In the genomic region with DNA sequence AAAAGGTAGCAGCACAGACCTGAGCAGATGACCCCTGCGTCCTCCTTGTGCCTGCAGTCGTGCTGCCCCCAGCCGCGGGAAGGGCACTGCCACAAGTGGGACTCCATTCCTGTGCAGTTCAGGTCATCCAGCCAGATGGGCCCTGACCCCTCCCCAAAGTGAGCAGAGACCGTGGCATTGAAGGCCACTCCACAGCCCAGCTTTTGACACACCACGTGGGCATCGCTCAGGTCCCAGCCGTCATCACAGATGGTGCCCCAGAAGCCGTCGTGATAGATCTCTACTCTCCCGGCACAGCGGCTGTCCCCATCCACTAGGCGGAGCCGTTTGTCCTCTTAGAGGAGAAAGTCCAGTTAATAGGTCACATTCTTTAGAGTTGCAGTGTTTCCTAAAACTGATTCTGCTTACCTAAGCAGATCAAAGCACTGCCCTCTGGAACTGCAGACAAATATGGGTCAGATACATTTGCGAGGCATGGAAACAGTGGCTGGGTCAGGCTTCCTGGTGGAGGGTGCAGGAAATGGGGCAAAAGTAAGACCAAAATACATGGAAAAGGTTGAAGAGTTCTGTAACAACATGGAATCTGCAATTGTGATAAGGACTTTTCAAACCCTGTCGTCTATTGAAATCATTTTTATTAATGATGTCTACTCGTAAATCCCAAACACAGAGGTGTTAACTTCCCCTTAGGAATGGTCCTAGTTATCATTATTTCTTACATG, we compare ENCODE assay signal across 1 cellular context.
TF ChIP-seq lines count a peak whose summit lies in the region.

No MANE protein-coding gene starts in this region.

TF ChIP-seq in HepG2, 621 proteins besides CTCF, POLR2A, EP300 and RAD21 (continued from another document and continues in another):
- TF ChIP-seq, protein P1, sequence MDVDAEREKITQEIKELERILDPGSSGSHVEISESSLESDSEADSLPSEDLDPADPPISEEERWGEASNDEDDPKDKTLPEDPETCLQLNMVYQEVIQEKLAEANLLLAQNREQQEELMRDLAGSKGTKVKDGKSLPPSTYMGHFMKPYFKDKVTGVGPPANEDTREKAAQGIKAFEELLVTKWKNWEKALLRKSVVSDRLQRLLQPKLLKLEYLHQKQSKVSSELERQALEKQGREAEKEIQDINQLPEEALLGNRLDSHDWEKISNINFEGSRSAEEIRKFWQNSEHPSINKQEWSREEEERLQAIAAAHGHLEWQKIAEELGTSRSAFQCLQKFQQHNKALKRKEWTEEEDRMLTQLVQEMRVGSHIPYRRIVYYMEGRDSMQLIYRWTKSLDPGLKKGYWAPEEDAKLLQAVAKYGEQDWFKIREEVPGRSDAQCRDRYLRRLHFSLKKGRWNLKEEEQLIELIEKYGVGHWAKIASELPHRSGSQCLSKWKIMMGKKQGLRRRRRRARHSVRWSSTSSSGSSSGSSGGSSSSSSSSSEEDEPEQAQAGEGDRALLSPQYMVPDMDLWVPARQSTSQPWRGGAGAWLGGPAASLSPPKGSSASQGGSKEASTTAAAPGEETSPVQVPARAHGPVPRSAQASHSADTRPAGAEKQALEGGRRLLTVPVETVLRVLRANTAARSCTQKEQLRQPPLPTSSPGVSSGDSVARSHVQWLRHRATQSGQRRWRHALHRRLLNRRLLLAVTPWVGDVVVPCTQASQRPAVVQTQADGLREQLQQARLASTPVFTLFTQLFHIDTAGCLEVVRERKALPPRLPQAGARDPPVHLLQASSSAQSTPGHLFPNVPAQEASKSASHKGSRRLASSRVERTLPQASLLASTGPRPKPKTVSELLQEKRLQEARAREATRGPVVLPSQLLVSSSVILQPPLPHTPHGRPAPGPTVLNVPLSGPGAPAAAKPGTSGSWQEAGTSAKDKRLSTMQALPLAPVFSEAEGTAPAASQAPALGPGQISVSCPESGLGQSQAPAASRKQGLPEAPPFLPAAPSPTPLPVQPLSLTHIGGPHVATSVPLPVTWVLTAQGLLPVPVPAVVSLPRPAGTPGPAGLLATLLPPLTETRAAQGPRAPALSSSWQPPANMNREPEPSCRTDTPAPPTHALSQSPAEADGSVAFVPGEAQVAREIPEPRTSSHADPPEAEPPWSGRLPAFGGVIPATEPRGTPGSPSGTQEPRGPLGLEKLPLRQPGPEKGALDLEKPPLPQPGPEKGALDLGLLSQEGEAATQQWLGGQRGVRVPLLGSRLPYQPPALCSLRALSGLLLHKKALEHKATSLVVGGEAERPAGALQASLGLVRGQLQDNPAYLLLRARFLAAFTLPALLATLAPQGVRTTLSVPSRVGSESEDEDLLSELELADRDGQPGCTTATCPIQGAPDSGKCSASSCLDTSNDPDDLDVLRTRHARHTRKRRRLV (CRISPR knock-in tag; IDR thresholded peaks at IDR 0.05) = no peak
- TF ChIP-seq ZC3H4 (CRISPR knock-in tag; IDR thresholded peaks at IDR 0.05; ENCODE audit: borderline replicate concordance) = no peak
- peak; percentile 31; the same call in 1 of the 2 replicates for TF ChIP-seq RFX5 (IDR thresholded peaks at IDR 0.05; ENCODE audit: low read depth, low read length)
- no peak for TF ChIP-seq ZNF556 (CRISPR knock-in tag; IDR thresholded peaks at IDR 0.05; ENCODE audit: borderline replicate concordance)
- no peak for TF ChIP-seq KAT2B (IDR thresholded peaks at IDR 0.05; ENCODE audit: borderline replicate concordance, low read depth, low read length)
- no peak for TF ChIP-seq ARNT2 (CRISPR knock-in tag; IDR thresholded peaks at IDR 0.05; ENCODE audit: low read depth)
- TF ChIP-seq, protein P2, sequence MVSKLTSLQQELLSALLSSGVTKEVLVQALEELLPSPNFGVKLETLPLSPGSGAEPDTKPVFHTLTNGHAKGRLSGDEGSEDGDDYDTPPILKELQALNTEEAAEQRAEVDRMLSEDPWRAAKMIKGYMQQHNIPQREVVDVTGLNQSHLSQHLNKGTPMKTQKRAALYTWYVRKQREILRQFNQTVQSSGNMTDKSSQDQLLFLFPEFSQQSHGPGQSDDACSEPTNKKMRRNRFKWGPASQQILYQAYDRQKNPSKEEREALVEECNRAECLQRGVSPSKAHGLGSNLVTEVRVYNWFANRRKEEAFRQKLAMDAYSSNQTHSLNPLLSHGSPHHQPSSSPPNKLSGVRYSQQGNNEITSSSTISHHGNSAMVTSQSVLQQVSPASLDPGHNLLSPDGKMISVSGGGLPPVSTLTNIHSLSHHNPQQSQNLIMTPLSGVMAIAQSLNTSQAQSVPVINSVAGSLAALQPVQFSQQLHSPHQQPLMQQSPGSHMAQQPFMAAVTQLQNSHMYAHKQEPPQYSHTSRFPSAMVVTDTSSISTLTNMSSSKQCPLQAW (CRISPR knock-in tag; IDR thresholded peaks at IDR 0.05) = 0 out of 2 replicates have a peak, but pooled peaks have one; percentile 37
- TF ChIP-seq KLF6 (CRISPR knock-in tag; IDR thresholded peaks at IDR 0.05) = no peak
- TF ChIP-seq, protein P3, sequence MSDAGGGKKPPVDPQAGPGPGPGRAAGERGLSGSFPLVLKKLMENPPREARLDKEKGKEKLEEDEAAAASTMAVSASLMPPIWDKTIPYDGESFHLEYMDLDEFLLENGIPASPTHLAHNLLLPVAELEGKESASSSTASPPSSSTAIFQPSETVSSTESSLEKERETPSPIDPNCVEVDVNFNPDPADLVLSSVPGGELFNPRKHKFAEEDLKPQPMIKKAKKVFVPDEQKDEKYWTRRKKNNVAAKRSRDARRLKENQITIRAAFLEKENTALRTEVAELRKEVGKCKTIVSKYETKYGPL (CRISPR knock-in tag; IDR thresholded peaks at IDR 0.05) = no peak
- TF ChIP-seq, protein P4, sequence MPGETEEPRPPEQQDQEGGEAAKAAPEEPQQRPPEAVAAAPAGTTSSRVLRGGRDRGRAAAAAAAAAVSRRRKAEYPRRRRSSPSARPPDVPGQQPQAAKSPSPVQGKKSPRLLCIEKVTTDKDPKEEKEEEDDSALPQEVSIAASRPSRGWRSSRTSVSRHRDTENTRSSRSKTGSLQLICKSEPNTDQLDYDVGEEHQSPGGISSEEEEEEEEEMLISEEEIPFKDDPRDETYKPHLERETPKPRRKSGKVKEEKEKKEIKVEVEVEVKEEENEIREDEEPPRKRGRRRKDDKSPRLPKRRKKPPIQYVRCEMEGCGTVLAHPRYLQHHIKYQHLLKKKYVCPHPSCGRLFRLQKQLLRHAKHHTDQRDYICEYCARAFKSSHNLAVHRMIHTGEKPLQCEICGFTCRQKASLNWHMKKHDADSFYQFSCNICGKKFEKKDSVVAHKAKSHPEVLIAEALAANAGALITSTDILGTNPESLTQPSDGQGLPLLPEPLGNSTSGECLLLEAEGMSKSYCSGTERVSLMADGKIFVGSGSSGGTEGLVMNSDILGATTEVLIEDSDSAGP (CRISPR knock-in tag; IDR thresholded peaks at IDR 0.05; ENCODE audit: borderline replicate concordance) = peak; percentile 61
- TF ChIP-seq ARNTL (CRISPR knock-in tag; IDR thresholded peaks at IDR 0.05) = no peak
- TF ChIP-seq PCBP2 (optimal IDR thresholded peaks at IDR 0.05; ENCODE audit: low read depth, low read length, poor library complexity, severe bottlenecking) = no peak
- TF ChIP-seq SAFB2 (CRISPR knock-in tag; IDR thresholded peaks at IDR 0.05; ENCODE audit: borderline replicate concordance, low read depth) = no peak
- no peak for TF ChIP-seq MEIS1 (CRISPR knock-in tag; IDR thresholded peaks at IDR 0.05; ENCODE audit: borderline replicate concordance)
- TF ChIP-seq, protein P5, sequence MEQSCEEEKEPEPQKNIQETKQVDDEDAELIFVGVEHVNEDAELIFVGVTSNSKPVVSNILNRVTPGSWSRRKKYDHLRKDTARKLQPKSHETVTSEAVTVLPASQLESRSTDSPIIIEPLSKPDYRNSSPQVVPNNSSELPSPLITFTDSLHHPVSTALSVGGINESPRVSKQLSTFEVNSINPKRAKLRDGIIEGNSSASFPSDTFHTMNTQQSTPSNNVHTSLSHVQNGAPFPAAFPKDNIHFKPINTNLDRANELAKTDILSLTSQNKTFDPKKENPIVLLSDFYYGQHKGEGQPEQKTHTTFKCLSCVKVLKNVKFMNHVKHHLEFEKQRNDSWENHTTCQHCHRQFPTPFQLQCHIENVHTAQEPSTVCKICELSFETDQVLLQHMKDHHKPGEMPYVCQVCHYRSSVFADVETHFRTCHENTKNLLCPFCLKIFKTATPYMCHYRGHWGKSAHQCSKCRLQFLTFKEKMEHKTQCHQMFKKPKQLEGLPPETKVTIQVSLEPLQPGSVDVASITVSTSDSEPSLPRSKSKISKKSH (CRISPR knock-in tag; IDR thresholded peaks at IDR 0.05; ENCODE audit: borderline replicate concordance) = peak; percentile 56; the same call in 1 of the 2 replicates
- no peak for TF ChIP-seq ZNF546 (CRISPR knock-in tag; conservative IDR thresholded peaks at IDR 0.05)
- TF ChIP-seq ZEB1 (IDR thresholded peaks at IDR 0.05; ENCODE audit: insufficient replicate concordance, low read depth) = no peak
- no peak for TF ChIP-seq SNRNP70 (IDR thresholded peaks at IDR 0.05; ENCODE audit: low read depth, low read length)
- TF ChIP-seq ZNF343 (CRISPR knock-in tag; IDR thresholded peaks at IDR 0.05) = no peak
- no peak for TF ChIP-seq TBL1XR1 (IDR thresholded peaks at IDR 0.05; ENCODE audit: borderline replicate concordance, low read length, partially characterized antibody)
- TF ChIP-seq MEIS2 (CRISPR knock-in tag; IDR thresholded peaks at IDR 0.05) = 0 out of 2 replicates have a peak, but pooled peaks have one; percentile 26
- TF ChIP-seq, protein P6, sequence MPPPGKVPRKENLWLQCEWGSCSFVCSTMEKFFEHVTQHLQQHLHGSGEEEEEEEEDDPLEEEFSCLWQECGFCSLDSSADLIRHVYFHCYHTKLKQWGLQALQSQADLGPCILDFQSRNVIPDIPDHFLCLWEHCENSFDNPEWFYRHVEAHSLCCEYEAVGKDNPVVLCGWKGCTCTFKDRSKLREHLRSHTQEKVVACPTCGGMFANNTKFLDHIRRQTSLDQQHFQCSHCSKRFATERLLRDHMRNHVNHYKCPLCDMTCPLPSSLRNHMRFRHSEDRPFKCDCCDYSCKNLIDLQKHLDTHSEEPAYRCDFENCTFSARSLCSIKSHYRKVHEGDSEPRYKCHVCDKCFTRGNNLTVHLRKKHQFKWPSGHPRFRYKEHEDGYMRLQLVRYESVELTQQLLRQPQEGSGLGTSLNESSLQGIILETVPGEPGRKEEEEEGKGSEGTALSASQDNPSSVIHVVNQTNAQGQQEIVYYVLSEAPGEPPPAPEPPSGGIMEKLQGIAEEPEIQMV (CRISPR knock-in tag; IDR thresholded peaks at IDR 0.05; ENCODE audit: low read depth) = no peak
- no peak for TF ChIP-seq BRD4 (CRISPR knock-in tag; IDR thresholded peaks at IDR 0.05)
- no peak for TF ChIP-seq LCORL (IDR thresholded peaks at IDR 0.05)
- peak; percentile 68 for TF ChIP-seq LCORL (CRISPR knock-in tag; IDR thresholded peaks at IDR 0.05)
- TF ChIP-seq ZNF331 (CRISPR knock-in tag; IDR thresholded peaks at IDR 0.05) = 0 out of 2 replicates have a peak, but pooled peaks have one; percentile 45
- TF ChIP-seq, protein P7, sequence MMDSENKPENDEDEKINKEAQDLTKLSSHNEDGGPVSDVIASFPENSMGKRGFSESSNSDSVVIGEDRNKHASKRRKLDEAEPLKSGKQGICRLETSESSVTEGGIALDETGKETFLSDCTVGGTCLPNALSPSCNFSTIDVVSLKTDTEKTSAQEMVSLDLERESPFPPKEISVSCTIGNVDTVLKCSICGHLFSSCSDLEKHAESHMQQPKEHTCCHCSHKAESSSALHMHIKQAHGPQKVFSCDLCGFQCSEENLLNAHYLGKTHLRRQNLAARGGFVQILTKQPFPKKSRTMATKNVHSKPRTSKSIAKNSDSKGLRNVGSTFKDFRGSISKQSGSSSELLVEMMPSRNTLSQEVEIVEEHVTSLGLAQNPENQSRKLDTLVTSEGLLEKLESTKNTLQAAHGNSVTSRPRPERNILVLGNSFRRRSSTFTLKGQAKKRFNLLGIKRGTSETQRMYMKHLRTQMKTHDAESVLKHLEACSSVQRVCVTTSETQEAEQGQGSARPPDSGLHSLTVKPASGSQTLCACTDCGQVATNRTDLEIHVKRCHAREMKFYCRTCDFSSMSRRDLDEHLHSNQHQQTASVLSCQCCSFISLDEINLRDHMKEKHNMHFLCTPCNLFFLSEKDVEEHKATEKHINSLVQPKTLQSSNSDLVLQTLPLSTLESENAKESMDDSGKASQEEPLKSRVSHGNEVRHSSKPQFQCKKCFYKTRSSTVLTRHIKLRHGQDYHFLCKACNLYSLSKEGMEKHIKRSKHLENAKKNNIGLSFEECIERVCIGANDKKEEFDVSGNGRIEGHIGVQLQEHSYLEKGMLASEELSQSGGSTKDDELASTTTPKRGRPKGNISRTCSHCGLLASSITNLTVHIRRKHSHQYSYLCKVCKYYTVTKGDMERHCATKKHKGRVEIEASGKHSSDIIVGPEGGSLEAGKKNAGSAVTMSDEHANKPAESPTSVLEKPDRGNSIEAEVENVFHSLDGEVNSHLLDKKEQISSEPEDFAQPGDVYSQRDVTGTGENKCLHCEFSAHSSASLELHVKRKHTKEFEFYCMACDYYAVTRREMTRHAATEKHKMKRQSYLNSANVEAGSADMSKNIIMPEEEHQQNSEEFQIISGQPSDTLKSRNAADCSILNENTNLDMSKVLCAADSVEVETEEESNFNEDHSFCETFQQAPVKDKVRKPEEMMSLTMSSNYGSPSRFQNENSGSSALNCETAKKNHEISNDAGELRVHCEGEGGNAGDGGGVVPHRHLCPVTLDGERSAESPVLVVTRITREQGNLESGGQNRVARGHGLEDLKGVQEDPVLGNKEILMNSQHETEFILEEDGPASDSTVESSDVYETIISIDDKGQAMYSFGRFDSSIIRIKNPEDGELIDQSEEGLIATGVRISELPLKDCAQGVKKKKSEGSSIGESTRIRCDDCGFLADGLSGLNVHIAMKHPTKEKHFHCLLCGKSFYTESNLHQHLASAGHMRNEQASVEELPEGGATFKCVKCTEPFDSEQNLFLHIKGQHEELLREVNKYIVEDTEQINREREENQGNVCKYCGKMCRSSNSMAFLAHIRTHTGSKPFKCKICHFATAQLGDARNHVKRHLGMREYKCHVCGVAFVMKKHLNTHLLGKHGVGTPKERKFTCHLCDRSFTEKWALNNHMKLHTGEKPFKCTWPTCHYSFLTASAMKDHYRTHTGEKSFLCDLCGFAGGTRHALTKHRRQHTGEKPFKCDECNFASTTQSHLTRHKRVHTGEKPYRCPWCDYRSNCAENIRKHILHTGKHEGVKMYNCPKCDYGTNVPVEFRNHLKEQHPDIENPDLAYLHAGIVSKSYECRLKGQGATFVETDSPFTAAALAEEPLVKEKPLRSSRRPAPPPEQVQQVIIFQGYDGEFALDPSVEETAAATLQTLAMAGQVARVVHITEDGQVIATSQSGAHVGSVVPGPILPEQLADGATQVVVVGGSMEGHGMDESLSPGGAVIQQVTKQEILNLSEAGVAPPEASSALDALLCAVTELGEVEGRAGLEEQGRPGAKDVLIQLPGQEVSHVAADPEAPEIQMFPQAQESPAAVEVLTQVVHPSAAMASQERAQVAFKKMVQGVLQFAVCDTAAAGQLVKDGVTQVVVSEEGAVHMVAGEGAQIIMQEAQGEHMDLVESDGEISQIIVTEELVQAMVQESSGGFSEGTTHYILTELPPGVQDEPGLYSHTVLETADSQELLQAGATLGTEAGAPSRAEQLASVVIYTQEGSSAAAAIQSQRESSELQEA (CRISPR knock-in tag; IDR thresholded peaks at IDR 0.05; ENCODE audit: not compliant biosample characterization) = no peak
- TF ChIP-seq ERF (CRISPR knock-in tag; IDR thresholded peaks at IDR 0.05) = peak; percentile 42; the same call in 1 of the 2 replicates
